In the genomic region with DNA sequence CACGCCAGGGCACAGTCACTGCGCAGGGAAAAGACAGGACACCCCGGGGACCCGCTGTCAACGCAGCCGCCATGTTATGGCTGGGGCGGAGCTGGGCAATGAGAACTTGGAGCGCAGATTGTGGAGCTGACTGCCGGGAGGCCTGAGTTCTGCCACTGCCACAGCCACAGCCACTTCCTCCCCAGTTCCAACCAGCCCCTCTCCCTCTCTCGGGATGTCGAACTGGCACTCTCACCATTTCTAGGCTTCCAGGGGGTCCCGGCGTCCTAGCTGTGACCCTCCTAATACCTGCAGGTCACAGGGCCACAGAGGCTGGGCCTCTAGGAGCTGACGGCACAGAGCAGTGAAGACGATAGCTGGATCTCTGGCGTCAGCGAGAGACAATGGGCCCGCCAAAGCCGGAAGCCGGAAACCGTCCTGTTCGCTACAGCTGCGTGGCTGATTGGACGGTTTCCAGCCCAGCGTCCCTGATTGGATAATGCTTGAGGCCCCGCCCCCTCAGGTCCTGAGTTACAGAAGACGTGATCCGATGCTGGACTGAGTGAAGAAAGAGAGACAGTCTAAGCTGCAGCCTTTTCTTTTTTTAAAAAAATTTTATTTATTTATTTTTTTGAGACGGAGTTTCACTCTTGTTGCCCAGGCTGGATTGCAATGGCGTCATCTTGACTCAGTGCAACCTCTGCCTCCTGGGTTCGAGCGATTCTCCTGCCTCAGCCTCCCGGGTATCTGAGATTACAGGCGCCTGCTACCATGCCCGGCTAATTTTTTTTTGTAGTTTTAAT, we compare ENCODE assay signal across 8 cellular contexts. TPM values are rescaled to one million over a fixed set of nuclear protein-coding genes. Genes with fewer than 3 reads are reported as not detected.
DNase-seq lines count a peak whose midpoint lies in the region; ATAC-seq and TF ChIP-seq lines count a peak whose summit lies in the region.

A gene (minus strand): TSS at position 385 of the 782 bp plus-strand sequence. CDS start 147 bp downstream, at position 238.

- in situ Hi-C loops in SK-MEL-5 (cut with HindIII; ENCODE audit: low pct_unique_long_range_greater_than_20kb, low sequenced_read_pairs) = no loop called here

- TF ChIP-seq CTCF in LNCaP clone FGC (IDR thresholded peaks at IDR 0.05; ENCODE audit: control insufficient read depth, extremely low read depth, insufficient read depth) (no peak), gastroesophageal sphincter (IDR thresholded peaks at IDR 0.05) (no peak), neutrophil (IDR thresholded peaks at IDR 0.05) (peak; percentile 6), subcutaneous adipose tissue (IDR thresholded peaks at IDR 0.05; ENCODE audit: low read depth) (no peak)

- H3K27me3 ChIP-seq in gastroesophageal sphincter (no peaks in the 10 kb centered on the region), neutrophil (no peaks in the 10 kb centered on the region)

- peaks cover 0 to 48% (median 8%) of the 10 kb centered on the region in 3 donors for H3K4me1 ChIP-seq in gastroesophageal sphincter
- H3K4me1 ChIP-seq in neutrophil (ENCODE audit: control insufficient read depth in 1 of 2, insufficient read depth in 1 of 2, low read depth in 1 of 2, low read length in 1 of 2) = peaks cover 10 to 14% of the 10 kb centered on the region in 2 experiments

- TF ChIP-seq POLR2A in gastroesophageal sphincter (IDR thresholded peaks at IDR 0.05) = peak; percentile 84 to 91

- WGBS in gastroesophageal sphincter (ENCODE audit: low coverage in 1 of 2), 2 donors = 1 to 7% methylated on average over 7 to 14 of the region's 35 CpGs

- H3K9me3 ChIP-seq in gastroesophageal sphincter (peaks cover 0 to 7% (median 0%) of the 10 kb centered on the region in 3 donors), neutrophil (peaks cover 4% of the 10 kb centered on the region)

- TF ChIP-seq EP300 in gastroesophageal sphincter (IDR thresholded peaks at IDR 0.05) = no peak

- ATAC-seq in GM21717 (IDR thresholded peaks at IDR 0.05; ENCODE audit: unreplicated experiment) (peak; percentile 81), gastroesophageal sphincter (peak; percentile 99)

- DNase-seq in DMS53 (lab: John Stamatoyannopoulos, UW) = peak; percentile 98
- peak; percentile 92 for DNase-seq in LNCaP clone FGC (ENCODE audit: low read depth)
- DNase-seq in SK-MEL-5 (ENCODE audit: low read depth, low spot score) = peak; percentile 91
- DNase-seq in activated naive CD4-positive, alpha-beta T cell treated with anti-CD3 and anti-CD28 coated beads, Interleukin-2, amount 50 U/mL, for 16 hours = peak; percentile 98

- H3K4me3 ChIP-seq in LNCaP clone FGC (ENCODE audit: low read depth, low read length) (peak within 1 kb of the TSS; percentile 89), gastroesophageal sphincter (peak within 1 kb of the TSS; percentile 59 to 82), neutrophil (ENCODE audit: low read depth in 1 of 2, low read length in 1 of 2) (peak within 1 kb of the TSS; percentile 71 to 89)

- H3K27ac ChIP-seq in gastroesophageal sphincter = peak within 1 kb of the TSS; percentile 77 to 96 (median 92)
- peak within 1 kb of the TSS; percentile 95 for H3K27ac ChIP-seq in neutrophil

- peaks cover 0 to 6% of the 10 kb centered on the region in 2 donors for H3K36me3 ChIP-seq in gastroesophageal sphincter
- H3K36me3 ChIP-seq in neutrophil = no peaks in the 10 kb centered on the region

RNA-seq across cellular contexts. Expression of the gene that starts here (rescaled TPM):
- 7.7 and 10.5 TPM in 2 replicates for total RNA-seq in SK-MEL-5 (2014; rRNA removed; shearing (Covaris generic))
- 3.1 and 7.8 TPM in 2 replicates for polyA plus RNA-seq in SK-MEL-5 (2015; cell fraction: cytosol; rRNA removed)
- 6.7 and 12.1 TPM in 2 replicates for polyA plus RNA-seq in SK-MEL-5 (2015; cell fraction: nucleus; rRNA removed)
- total RNA-seq in gastroesophageal sphincter (10 to 100 TPM; 17.7 to 34.2 (median 25.9) TPM), subcutaneous adipose tissue (10 to 100 TPM; 31.4 to 39.0 (median 36.7) TPM)

Comparison
In these comparisons a context has a peak if more than half of its experiments do, and no peak if none do; other contexts are left out.
1. Peak in every context shown above with its lines: DNase-seq, ATAC-seq, H3K4me3 ChIP-seq and H3K27ac ChIP-seq.